8 cellular contexts compared by ENCODE assay signal in the genomic region with DNA sequence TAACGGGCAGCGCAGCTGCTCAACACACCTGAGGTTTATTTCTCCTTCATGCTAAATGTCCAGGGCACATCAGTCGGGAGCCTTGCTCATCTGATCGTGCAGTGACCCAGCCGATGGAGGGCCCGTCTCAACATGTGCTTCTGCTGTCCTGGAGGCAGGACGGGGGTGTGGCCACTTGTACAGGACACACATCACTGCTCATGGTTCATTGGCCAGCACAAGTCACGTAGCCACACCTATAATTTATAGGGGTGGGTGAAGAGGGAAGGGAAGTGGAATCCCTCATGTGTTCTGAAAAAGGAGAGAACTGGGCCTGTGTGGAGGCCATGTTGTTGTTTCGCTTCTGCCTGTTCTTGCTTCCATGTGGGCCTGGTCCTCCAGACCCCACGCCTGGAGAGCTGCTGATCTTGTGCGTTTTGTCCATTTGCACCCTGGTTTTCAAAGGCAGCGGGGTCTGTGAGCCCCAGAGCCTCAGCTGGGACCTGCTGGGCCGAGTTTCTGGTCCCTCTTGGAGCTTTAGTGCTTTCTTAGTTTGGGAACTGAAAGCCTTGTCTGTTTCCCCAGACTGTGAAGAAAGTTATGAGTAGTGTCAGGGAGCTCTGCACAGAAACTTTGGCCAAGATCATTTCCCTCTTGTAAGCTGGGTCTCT.
DNase-seq lines count a peak whose midpoint lies in the region; ATAC-seq and TF ChIP-seq lines count a peak whose summit lies in the region.

No MANE protein-coding gene starts in this region.

- H3K9me2 ChIP-seq in DOHH2 (replicated peaks; ENCODE audit: control insufficient read depth, low read length), result no peaks in the 10 kb centered on the region

- DNase-seq in MV-4-11 (lab: John Stamatoyannopoulos, UW) (peak; percentile 92), heart left ventricle (no peak), dedifferentiated amniotic fluid mesenchymal stem cell (ENCODE audit: extremely low spot score) (no peak), cerebellar nuclear complex (lab: John Stamatoyannopoulos, UW) (no peak)
- DNase-seq in stimulated activated CD4-positive, alpha-beta T cell treated with anti-CD3 and anti-CD28 coated beads, Interleukin-4, amount 100 ng/mL, for 4 hours, result no peak
- DNase-seq in stimulated activated naive CD4-positive, alpha-beta T cell treated with Interleukin-2 at 50 U/mL for 16 hours (lab: John Stamatoyannopoulos, UW), result no peak

- no peak for TF ChIP-seq CTCF in DOHH2 (IDR thresholded peaks at IDR 0.05; ENCODE audit: low read depth, low read length, poor library complexity, severe bottlenecking)
- TF ChIP-seq CTCF in heart left ventricle (IDR thresholded peaks at IDR 0.05), result no peak

- H3K4me2 ChIP-seq in DOHH2 (ENCODE audit: low read length), result 0 out of 2 replicates have a peak overlapping the region, but pooled peaks have one; percentile 26

- WGBS in heart left ventricle, 4 donors, result 72 to 85% (median 76%) methylated on average over 13 of the region's 13 CpGs

- no peaks in the 10 kb centered on the region for H3K36me3 ChIP-seq in DOHH2 (ENCODE audit: control insufficient read depth, low read length)
- no peaks in the 10 kb centered on the region for H3K36me3 ChIP-seq in heart left ventricle

- H3K27ac ChIP-seq in DOHH2 (ENCODE audit: low read depth, low read length) (no peak overlapping the region), heart left ventricle (peak overlapping the region in 2 of 12 donors; percentile 18 to 77)

- ATAC-seq in GM21529 (IDR thresholded peaks at IDR 0.05; ENCODE audit: unreplicated experiment) (peak; percentile 81), heart left ventricle (peak in 3 of 4 donors; percentile 29 to 50 (median 49))

- H3K27me3 ChIP-seq in DOHH2 (ENCODE audit: control insufficient read depth, low read length) (no peaks in the 10 kb centered on the region), heart left ventricle (no peaks in the 10 kb centered on the region)

- peaks cover 6% of the 10 kb centered on the region; the same call in 1 of the 2 replicates for H4K20me1 ChIP-seq in DOHH2 (ENCODE audit: control insufficient read depth, insufficient read depth, low read depth, low read length)

- H3K4me3 ChIP-seq in DOHH2 (ENCODE audit: low read length) (no peak overlapping the region), heart left ventricle (no peak overlapping the region)

- H3K4me1 ChIP-seq in DOHH2 (ENCODE audit: control insufficient read depth, low read length) (peaks cover 16% of the 10 kb centered on the region), heart left ventricle (peaks cover 0 to 64% (median 7%) of the 10 kb centered on the region in 12 donors)

- intact Hi-C loops in heart left ventricle (cut with DNase I), result no loop called here

- H3K9me3 ChIP-seq in DOHH2 (ENCODE audit: control insufficient read depth, insufficient read depth, low read length) (no peaks in the 10 kb centered on the region), heart left ventricle (no peaks in the 10 kb centered on the region)

- TF ChIP-seq POLR2A in heart left ventricle (IDR thresholded peaks at IDR 0.05), result no peak

- H3K79me2 ChIP-seq in DOHH2 (ENCODE audit: control insufficient read depth, low read length), result peaks cover 30% of the 10 kb centered on the region

- no peaks in the 10 kb centered on the region; the same call in 1 of the 2 replicates for H3F3A ChIP-seq in DOHH2 (ENCODE audit: control insufficient read depth, insufficient read depth)
